Comparison of ENCODE assay signal across 8 cellular contexts in genomic region chr1:226001852-226002666, GRCh38. TPM values are rescaled to one million over a fixed set of nuclear protein-coding genes. Genes with fewer than 3 reads are reported as not detected.
DNase-seq lines count a peak whose midpoint lies in the region; FAIRE-seq and TF ChIP-seq lines count a peak whose summit lies in the region.

No MANE protein-coding gene starts in this region.

- intact Hi-C loops in adrenal gland (cut with DNase I): loop anchor here in 1 of 2 donors (5.0 kb wide), 1 partner anchor 55 kb away; no protein-coding TSS in a partner anchor

- H3K9me3 ChIP-seq in adrenal gland (replicated peaks in 1 of 3): no peaks in the 10 kb centered on the region
- H3K9me3 ChIP-seq in hepatocyte (ENCODE audit: low read depth): no peaks in the 10 kb centered on the region

- H3K4me2 ChIP-seq in hepatocyte: no peak overlapping the region

- 35 to 59% (median 50%) methylated on average over 8 to 9 of the region's 9 CpGs for WGBS in adrenal gland, 4 donors
- WGBS in hepatocyte (ENCODE audit: low lambda C conversion rate, missing lambda C conversion rate): 75% methylated on average over 9 of the region's 9 CpGs

- H3K27me3 ChIP-seq in adrenal gland (no peaks in the 10 kb centered on the region), hepatocyte (no peaks in the 10 kb centered on the region)

- no peaks in the 10 kb centered on the region for H3K9me2 ChIP-seq in hepatocyte (replicated peaks; ENCODE audit: insufficient read depth)

- no peak overlapping the region for H2AFZ ChIP-seq in hepatocyte

- no peaks in the 10 kb centered on the region for H4K20me1 ChIP-seq in hepatocyte (ENCODE audit: insufficient read depth, poor library complexity, severe bottlenecking)

- H3K36me3 ChIP-seq in adrenal gland (replicated peaks in 1 of 2): peaks cover 0 to 2% of the 10 kb centered on the region in 2 donors
- H3K36me3 ChIP-seq in hepatocyte (replicated peaks; ENCODE audit: insufficient read depth, low read depth): no peaks in the 10 kb centered on the region

- H3K27ac ChIP-seq in adrenal gland (peak overlapping the region in 4 of 5 donors; percentile 30 to 89 (median 64)), hepatocyte (no peak overlapping the region)

- peak in 1 of 2 donors; percentile 26 for TF ChIP-seq POLR2A in adrenal gland (IDR thresholded peaks at IDR 0.05)

- peak; percentile 80 for FAIRE-seq in GM18507 (lab: Jason Lieb, UNC)

- DNase-seq in GM18507 (ENCODE audit: extremely low spot score, insufficient read length, low read depth) (no peak), SK-N-DZ (ENCODE audit: low spot score) (peak; percentile 49), adrenal gland (peak; percentile 60 to 89 (median 76)), hepatocyte (ENCODE audit: low spot score) (peak; percentile 37), RKO (ENCODE audit: low spot score) (no peak), NCI-H1694 (lab: John Stamatoyannopoulos, UW) (no peak)
- peak; percentile 20 to 31 for DNase-seq in stimulated activated CD4-positive, alpha-beta T cell treated with anti-CD3 and anti-CD28 coated beads, Interleukin-15, amount 100 ng/mL, for 48 hours (ENCODE audit: low read depth in 2 of 2)

- no peak for TF ChIP-seq EP300 in Ishikawa (IDR thresholded peaks at IDR 0.05; ENCODE audit: borderline replicate concordance)

- H3K79me2 ChIP-seq in hepatocyte: peaks cover 20% of the 10 kb centered on the region

- no peak for TF ChIP-seq CTCF in adrenal gland (IDR thresholded peaks at IDR 0.05)
- no peak for TF ChIP-seq CTCF in hepatocyte (IDR thresholded peaks at IDR 0.05; ENCODE audit: poor library complexity)

- no peak for TF ChIP-seq RAD21 in Ishikawa (IDR thresholded peaks at IDR 0.05; ENCODE audit: low read depth)

- H3K4me3 ChIP-seq in adrenal gland (peak overlapping the region in 1 of 4 donors; percentile 5), hepatocyte (no peak overlapping the region)

- peaks cover 18 to 23% of the 10 kb centered on the region in 2 donors for H3K4me1 ChIP-seq in adrenal gland (replicated peaks in 1 of 2)
- H3K4me1 ChIP-seq in hepatocyte (ENCODE audit: insufficient read depth): peaks cover 13% of the 10 kb centered on the region

TF ChIP-seq in Ishikawa, 13 proteins besides CTCF, POLR2A, EP300 and RAD21:
- 0 out of 2 replicates have a peak, but pooled peaks have one; percentile 17 for TF ChIP-seq YY1 (IDR thresholded peaks at IDR 0.05; ENCODE audit: low read depth)
- TF ChIP-seq, protein P1, sequence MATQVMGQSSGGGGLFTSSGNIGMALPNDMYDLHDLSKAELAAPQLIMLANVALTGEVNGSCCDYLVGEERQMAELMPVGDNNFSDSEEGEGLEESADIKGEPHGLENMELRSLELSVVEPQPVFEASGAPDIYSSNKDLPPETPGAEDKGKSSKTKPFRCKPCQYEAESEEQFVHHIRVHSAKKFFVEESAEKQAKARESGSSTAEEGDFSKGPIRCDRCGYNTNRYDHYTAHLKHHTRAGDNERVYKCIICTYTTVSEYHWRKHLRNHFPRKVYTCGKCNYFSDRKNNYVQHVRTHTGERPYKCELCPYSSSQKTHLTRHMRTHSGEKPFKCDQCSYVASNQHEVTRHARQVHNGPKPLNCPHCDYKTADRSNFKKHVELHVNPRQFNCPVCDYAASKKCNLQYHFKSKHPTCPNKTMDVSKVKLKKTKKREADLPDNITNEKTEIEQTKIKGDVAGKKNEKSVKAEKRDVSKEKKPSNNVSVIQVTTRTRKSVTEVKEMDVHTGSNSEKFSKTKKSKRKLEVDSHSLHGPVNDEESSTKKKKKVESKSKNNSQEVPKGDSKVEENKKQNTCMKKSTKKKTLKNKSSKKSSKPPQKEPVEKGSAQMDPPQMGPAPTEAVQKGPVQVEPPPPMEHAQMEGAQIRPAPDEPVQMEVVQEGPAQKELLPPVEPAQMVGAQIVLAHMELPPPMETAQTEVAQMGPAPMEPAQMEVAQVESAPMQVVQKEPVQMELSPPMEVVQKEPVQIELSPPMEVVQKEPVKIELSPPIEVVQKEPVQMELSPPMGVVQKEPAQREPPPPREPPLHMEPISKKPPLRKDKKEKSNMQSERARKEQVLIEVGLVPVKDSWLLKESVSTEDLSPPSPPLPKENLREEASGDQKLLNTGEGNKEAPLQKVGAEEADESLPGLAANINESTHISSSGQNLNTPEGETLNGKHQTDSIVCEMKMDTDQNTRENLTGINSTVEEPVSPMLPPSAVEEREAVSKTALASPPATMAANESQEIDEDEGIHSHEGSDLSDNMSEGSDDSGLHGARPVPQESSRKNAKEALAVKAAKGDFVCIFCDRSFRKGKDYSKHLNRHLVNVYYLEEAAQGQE (IDR thresholded peaks at IDR 0.05; ENCODE audit: low read depth): no peak
- 0 out of 2 replicates have a peak, but pooled peaks have one; percentile 36 for TF ChIP-seq MAX (IDR thresholded peaks at IDR 0.05)

RNA-seq across cellular contexts. Expression of gene SDE2, which starts 2.9 kb away (rescaled TPM):
- polyA plus RNA-seq in SK-N-DZ (2014; cell fraction: cytosol; rRNA removed): 15.7 and 18.0 TPM in 2 replicates
- polyA plus RNA-seq in SK-N-DZ (2014; cell fraction: nucleus; rRNA removed): 5.6 and 6.2 TPM in 2 replicates
- total RNA-seq in adrenal gland (10 to 100 TPM; 11.4 to 32.9 (median 16.9) TPM), hepatocyte (24.2 and 27.3 TPM in 2 replicates)
- polyA plus RNA-seq in adrenal gland (10 to 100 TPM in 1 of 3 donors, 1 to 10 TPM in 2; 4.3 to 20.7 (median 4.9) TPM), hepatocyte (14.0 and 14.6 TPM in 2 replicates)

Comparison
In these comparisons a context has a peak if more than half of its experiments do, and no peak if none do; other contexts are left out.
1. DNase-seq: peak in SK-N-DZ (single experiment), adrenal gland (7 of 7), hepatocyte (single experiment) and stimulated activated CD4-positive, alpha-beta T cell treated with anti-CD3 and anti-CD28 coated beads, Interleukin-15, amount 100 ng/mL, for 48 hours (2 of 2); none in GM18507 (single experiment), RKO (single experiment) and NCI-H1694 (single experiment).